In genomic region chr22:36435516-36436415, GRCh38 we compare ENCODE assay signal across 8 cellular contexts. TPM values are rescaled to one million over a fixed set of nuclear protein-coding genes. Genes with fewer than 3 reads are reported as not detected.
DNase-seq lines count a peak whose midpoint lies in the region; ATAC-seq, FAIRE-seq and TF ChIP-seq lines count a peak whose summit lies in the region.

No MANE protein-coding gene starts in this region.

- peak overlapping the region; percentile 76 for H3K4me3 Mint-ChIP-seq in stimulated activated naive CD8-positive, alpha-beta T cell treated with anti-CD3 and anti-CD28 coated beads, Interleukin-15, amount 100 ng/mL, for 72 hours

- FAIRE-seq in HepG2 (lab: Jason Lieb, UNC) (peak; percentile 92), urothelium cell line (lab: Jason Lieb, UNC) (no peak)

- DNase-seq in NCI-H2196 (lab: John Stamatoyannopoulos, UW; ENCODE audit: unreplicated experiment) (peak; percentile 44), activated T-cell treated with anti-CD3 and anti-CD28 coated beads for 4 hours (peak; percentile 49), HepG2 (ENCODE audit: low spot score) (peak; percentile 92), AG08396 (ENCODE audit: low spot score) (no peak), urothelium cell line (ENCODE audit: low spot score) (no peak), hepatic stellate cell (ENCODE audit: low spot score) (no peak)
- DNase-seq in stimulated activated naive CD8-positive, alpha-beta T cell treated with anti-CD3 and anti-CD28 coated beads, Interleukin-15, amount 100 ng/mL, for 72 hours = peak; percentile 42 to 68

- H2AFZ ChIP-seq in HepG2 (ENCODE audit: low read length) = no peak overlapping the region

- TF ChIP-seq CTCF in HepG2 (CRISPR knock-in tag; IDR thresholded peaks at IDR 0.05) = peak; percentile 45

- peak overlapping the region; percentile 76 for H3K4me2 ChIP-seq in HepG2 (ENCODE audit: low read depth, low read length)

- intact Hi-C loops in HepG2 (cut with micrococcal nuclease; ENCODE audit: unreplicated experiment) = loop anchor here (2.0 kb wide), 1 partner anchor 75 kb away; no protein-coding TSS in a partner anchor

- H3K9ac ChIP-seq in HepG2 (ENCODE audit: insufficient read depth, low read depth, low read length) = peak overlapping the region; percentile 60

- peak in 1 of 2 experiments; percentile 60; a peak in 2 of 4 replicates for TF ChIP-seq EP300 in HepG2 (IDR thresholded peaks at IDR 0.05; ENCODE audit: low read depth in 2 of 2, low read length in 2 of 2)
- no peak for TF ChIP-seq EP300 in HepG2 (CRISPR knock-in tag; IDR thresholded peaks at IDR 0.05; ENCODE audit: borderline replicate concordance)

- no peaks in the 10 kb centered on the region for H4K20me1 ChIP-seq in HepG2 (ENCODE audit: insufficient read depth, low read length)

- TF ChIP-seq POLR2A in HepG2 (IDR thresholded peaks at IDR 0.05; ENCODE audit: insufficient read depth in 1 of 2, low read depth in 2 of 2, low read length in 2 of 2) = peak; percentile 19 to 61; a peak in 3 of 4 replicates

- H3K4me1 ChIP-seq in HepG2 (ENCODE audit: insufficient read depth, low read length) = peaks cover 93% of the 10 kb centered on the region

- TF ChIP-seq RAD21 in HepG2 (CRISPR knock-in tag; IDR thresholded peaks at IDR 0.05) = no peak

- no TSS peak for BruUV-seq in HepG2 (replicated peaks; lab: Mats Ljungman, UMichigan)

- H3K27me3 Mint-ChIP-seq in stimulated activated naive CD8-positive, alpha-beta T cell treated with anti-CD3 and anti-CD28 coated beads, Interleukin-15, amount 100 ng/mL, for 72 hours = no peaks in the 10 kb centered on the region

- H3K4me1 Mint-ChIP-seq in stimulated activated naive CD8-positive, alpha-beta T cell treated with anti-CD3 and anti-CD28 coated beads, Interleukin-15, amount 100 ng/mL, for 72 hours = peaks cover 46% of the 10 kb centered on the region

- H3K27ac Mint-ChIP-seq in stimulated activated naive CD8-positive, alpha-beta T cell treated with anti-CD3 and anti-CD28 coated beads, Interleukin-15, amount 100 ng/mL, for 72 hours = peak overlapping the region; percentile 68 to 90

- H3K27ac ChIP-seq in HepG2 (ENCODE audit: extremely low read length, insufficient read depth, low read length) = peak overlapping the region; percentile 89

- ATAC-seq in GM19395 (IDR thresholded peaks at IDR 0.05; ENCODE audit: unreplicated experiment) = peak; percentile 77
- ATAC-seq in HepG2 = peak; percentile 77
- peak; percentile 89 for ATAC-seq in stimulated activated naive CD8-positive, alpha-beta T cell treated with anti-CD3 and anti-CD28 coated beads, Interleukin-15, amount 100 ng/mL, for 72 hours

- no peaks in the 10 kb centered on the region for H3K9me3 ChIP-seq in HepG2 (ENCODE audit: low read length)

- 0% methylated on average over 16 of the region's 16 CpGs for WGBS in HepG2 (ENCODE audit: low lambda C conversion rate)

- in situ Hi-C loops in HepG2 (cut with HindIII; ENCODE audit: extremely low pct_ligation_motif_present, low pct_unique_long_range_greater_than_20kb) = no loop called here

- no peaks in the 10 kb centered on the region for H3K79me2 ChIP-seq in HepG2 (ENCODE audit: insufficient read depth, low read length)

- POLR2A ChIA-PET in HepG2 (lab: Yijun Ruan, JAX) = interaction anchor here (0.7 to 4.4 kb wide), 22 partner anchors 9 to 93 kb away, joined by 3 to 151 read pairs (median 6); partner anchors contain the start of gene MYH9

- no peaks in the 10 kb centered on the region for H3K9me3 Mint-ChIP-seq in stimulated activated naive CD8-positive, alpha-beta T cell treated with anti-CD3 and anti-CD28 coated beads, Interleukin-15, amount 100 ng/mL, for 72 hours

- H3K36me3 ChIP-seq in HepG2 (replicated peaks in 1 of 2; ENCODE audit: control insufficient read depth in 1 of 2, insufficient read depth in 2 of 2, low read length in 2 of 2) = no peaks in the 10 kb centered on the region

- H3K4me3 ChIP-seq in HepG2 (replicated peaks in 1 of 3; ENCODE audit: insufficient read depth in 1 of 3, low read depth in 2 of 3, low read length in 3 of 3) = peak overlapping the region; percentile 2 to 59 (median 14); a peak in 4 of 6 replicates

- CTCF ChIA-PET in HepG2 (lab: Yijun Ruan, JAX; ENCODE audit: low intra/inter-chr PET ratio, low total read pairs) = no interaction called here

- no peaks in the 10 kb centered on the region for H3K27me3 ChIP-seq in HepG2 (ENCODE audit: control insufficient read depth in 1 of 2, insufficient read depth in 2 of 2, low read length in 2 of 2)

TF ChIP-seq in HepG2, 621 proteins besides CTCF, POLR2A, EP300 and RAD21 (continues in another document):
- TF ChIP-seq ZNF350 (CRISPR knock-in tag; IDR thresholded peaks at IDR 0.05; ENCODE audit: borderline replicate concordance, low read depth) (no peak), POLR2AphosphoS2 (IDR thresholded peaks at IDR 0.05; ENCODE audit: low read depth, low read length) (no peak), SIX4 (CRISPR knock-in tag; IDR thresholded peaks at IDR 0.05) (0 out of 2 replicates have a peak, but pooled peaks have one; percentile 21), GFI1 (CRISPR knock-in tag; IDR thresholded peaks at IDR 0.05; ENCODE audit: borderline replicate concordance) (peak; percentile 50; the same call in 1 of the 2 replicates)

RNA-seq across cellular contexts. Expression of gene TXN2, which starts 45.7 kb away (rescaled TPM):
- total RNA-seq in HepG2 (2016; rRNA removed; fragmentation: Illumina TruSeq; extraction: Trizol) = 41.4 and 61.4 TPM in 2 replicates
- 25.1 and 26.3 TPM in 2 replicates for total RNA-seq in HepG2 (2016; cell fraction: cytosol; rRNA removed; fragmentation: Illumina TruSeq; extraction: Trizol; ENCODE audit: low read depth)
- 43.5 and 58.4 TPM in 2 replicates for total RNA-seq in HepG2 (2016; cell fraction: insoluble cytoplasmic fraction; rRNA removed; fragmentation: Illumina TruSeq; extraction: Trizol)
- total RNA-seq in HepG2 (2016; cell fraction: membrane; rRNA removed; fragmentation: Illumina TruSeq; extraction: Trizol) = 41.6 and 41.7 TPM in 2 replicates
- 22.3 and 24.9 TPM in 2 replicates for total RNA-seq in HepG2 (2016; cell fraction: nucleus; rRNA removed; fragmentation: Illumina TruSeq; extraction: Trizol)
- polyA plus RNA-seq in HepG2 (2011; rRNA removed) = 109 and 110 TPM in 2 replicates
- 154 and 163 TPM in 2 replicates for polyA plus RNA-seq in HepG2 (2011; cell fraction: cytosol; rRNA removed)
- 73.0 and 74.6 TPM in 2 replicates for polyA plus RNA-seq in HepG2 (2011; cell fraction: nucleus; rRNA removed)
- polyA plus RNA-seq in HepG2 (2012) = 58.3 and 59.9 TPM in 2 replicates
- 60.8 and 72.4 TPM in 2 replicates for polyA plus RNA-seq in HepG2 (2016; cell fraction: cytosol; fragmentation: Illumina TruSeq; extraction: Trizol; ENCODE audit: low read depth)
- polyA plus RNA-seq in HepG2 (2016; cell fraction: insoluble cytoplasmic fraction; fragmentation: Illumina TruSeq; extraction: Trizol; ENCODE audit: low read depth) = 152 and 166 TPM in 2 replicates
- polyA plus RNA-seq in HepG2 (2016; cell fraction: membrane; fragmentation: Illumina TruSeq; extraction: Trizol; ENCODE audit: low read depth) = 76.6 and 79.8 TPM in 2 replicates
- polyA plus RNA-seq in HepG2 (2016; cell fraction: nucleus; fragmentation: Illumina TruSeq; extraction: Trizol; ENCODE audit: insufficient read depth, low read depth) = 71.7 and 73.1 TPM in 2 replicates
- 73.8 and 91.5 TPM in 2 replicates for polyA minus RNA-seq in HepG2 (2011; rRNA and poly(A)+ RNA removed; ENCODE audit: low replicate concordance)
- 34.7 and 35.7 TPM in 2 replicates for polyA minus RNA-seq in HepG2 (2011; cell fraction: cytosol; rRNA and poly(A)+ RNA removed)
- polyA minus RNA-seq in HepG2 (2011; cell fraction: nucleus; rRNA and poly(A)+ RNA removed) = 19.7 and 25.7 TPM in 2 replicates

RNA-seq across cellular contexts. Expression of gene MYH9, which starts 48.0 kb away (rescaled TPM):
- 98.5 and 125 TPM in 2 replicates for total RNA-seq in HepG2 (2016; rRNA removed; fragmentation: Illumina TruSeq; extraction: Trizol)
- total RNA-seq in HepG2 (2016; cell fraction: cytosol; rRNA removed; fragmentation: Illumina TruSeq; extraction: Trizol; ENCODE audit: low read depth) = 28.5 and 28.7 TPM in 2 replicates
- 92.9 and 102 TPM in 2 replicates for total RNA-seq in HepG2 (2016; cell fraction: insoluble cytoplasmic fraction; rRNA removed; fragmentation: Illumina TruSeq; extraction: Trizol)
- total RNA-seq in HepG2 (2016; cell fraction: membrane; rRNA removed; fragmentation: Illumina TruSeq; extraction: Trizol) = 39.3 and 47.1 TPM in 2 replicates
- 73.0 and 81.6 TPM in 2 replicates for total RNA-seq in HepG2 (2016; cell fraction: nucleus; rRNA removed; fragmentation: Illumina TruSeq; extraction: Trizol)
- polyA plus RNA-seq in HepG2 (2011; rRNA removed) = 50.7 and 60.6 TPM in 2 replicates
- polyA plus RNA-seq in HepG2 (2011; cell fraction: cytosol; rRNA removed) = 31.6 and 39.3 TPM in 2 replicates
- polyA plus RNA-seq in HepG2 (2011; cell fraction: nucleus; rRNA removed) = 68.4 and 91.3 TPM in 2 replicates
- 88.3 and 93.4 TPM in 2 replicates for polyA plus RNA-seq in HepG2 (2012)
- polyA plus RNA-seq in HepG2 (2016; cell fraction: cytosol; fragmentation: Illumina TruSeq; extraction: Trizol; ENCODE audit: low read depth) = 3.6 and 4.2 TPM in 2 replicates
- polyA plus RNA-seq in HepG2 (2016; cell fraction: insoluble cytoplasmic fraction; fragmentation: Illumina TruSeq; extraction: Trizol; ENCODE audit: low read depth) = 72.0 and 110 TPM in 2 replicates
- polyA plus RNA-seq in HepG2 (2016; cell fraction: membrane; fragmentation: Illumina TruSeq; extraction: Trizol; ENCODE audit: low read depth) = 8.1 and 11.6 TPM in 2 replicates
- polyA plus RNA-seq in HepG2 (2016; cell fraction: nucleus; fragmentation: Illumina TruSeq; extraction: Trizol; ENCODE audit: insufficient read depth, low read depth) = 106 and 113 TPM in 2 replicates
- 124 and 180 TPM in 2 replicates for polyA minus RNA-seq in HepG2 (2011; rRNA and poly(A)+ RNA removed; ENCODE audit: low replicate concordance)
- polyA minus RNA-seq in HepG2 (2011; cell fraction: cytosol; rRNA and poly(A)+ RNA removed) = 125 and 176 TPM in 2 replicates
- polyA minus RNA-seq in HepG2 (2011; cell fraction: nucleus; rRNA and poly(A)+ RNA removed) = 61.9 and 97.5 TPM in 2 replicates

Comparison
In these comparisons a context has a peak if more than half of its experiments do, and no peak if none do; other contexts are left out.
1. DNase-seq: peak in NCI-H2196 (single experiment), activated T-cell treated with anti-CD3 and anti-CD28 coated beads for 4 hours (single experiment), HepG2 (single experiment) and stimulated activated naive CD8-positive, alpha-beta T cell treated with anti-CD3 and anti-CD28 coated beads, Interleukin-15, amount 100 ng/mL, for 72 hours (2 of 2); none in AG08396 (single experiment), urothelium cell line (single experiment) and hepatic stellate cell (single experiment).
2. Peak in every context shown above with its lines, with median percentiles within 50 percentile points of each other: ATAC-seq.